In genomic region chr2:182447843-182448242, GRCh38 we compare ENCODE assay signal across 20 cellular contexts. TPM values are rescaled to one million over a fixed set of nuclear protein-coding genes. Genes with fewer than 3 reads are reported as not detected.
DNase-seq lines count a peak whose midpoint lies in the region; FAIRE-seq and TF ChIP-seq lines count a peak whose summit lies in the region.
"Had no signal": no experiment of that assay in that cellular context is flagged by ENCODE, and none has a peak within 500 bp of the region (broad histone marks: within the 10 kb centered on the region; RNA-seq: fewer than 3 reads in every experiment).

No MANE protein-coding gene starts in this region.

- no peak overlapping the region for H2AFZ ChIP-seq in ACC112 (ENCODE audit: low read length, unreplicated experiment)

- peaks cover 40% of the 10 kb centered on the region for H3K4me1 ChIP-seq in ACC112 (ENCODE audit: control insufficient read depth, insufficient read depth, low read length, unreplicated experiment)
- H3K4me1 ChIP-seq: psoas muscle, testis had no signal

- no peak for FAIRE-seq in GM19239 (lab: Jason Lieb, UNC)
- FAIRE-seq in D721Med (lab: Jason Lieb, UNC), result no peak
- FAIRE-seq: endothelial cell of umbilical vein had no signal

- no peak overlapping the region for H3K4me3 ChIP-seq in ACC112 (ENCODE audit: low read depth, low read length)
- no peak overlapping the region for H3K4me3 ChIP-seq in coronary artery
- H3K4me3 ChIP-seq: heart right ventricle, psoas muscle, testis had no signal

- H3K79me2 ChIP-seq in ACC112 (ENCODE audit: control insufficient read depth, insufficient read depth, low read length, unreplicated experiment), result no peaks in the 10 kb centered on the region

- peak overlapping the region; percentile 40; the same call in 1 of the 2 replicates for H3K27ac ChIP-seq in ACC112 (ENCODE audit: low read depth, low read length)
- peak overlapping the region; percentile 12 to 27 for H3K27ac ChIP-seq in coronary artery
- H3K27ac ChIP-seq: heart right ventricle, psoas muscle, testis had no signal

- H3K36me3 ChIP-seq in ACC112 (ENCODE audit: insufficient read depth, low read length), result no peaks in the 10 kb centered on the region
- H3K36me3 ChIP-seq: heart right ventricle had no signal

- peak; percentile 64 for DNase-seq in HCEC 1CT
- DNase-seq in coronary artery (ENCODE audit: low spot score), result no peak
- DNase-seq in myocyte (ENCODE audit: low read depth), result peak; percentile 42
- no peak for DNase-seq in COR-L47 (lab: John Stamatoyannopoulos, UW)
- DNase-seq in GM19239 (ENCODE audit: insufficient read length, low spot score), result no peak
- no peak for DNase-seq in NCI-H446 (lab: John Stamatoyannopoulos, UW)
- DNase-seq in D721Med (ENCODE audit: insufficient read length, low spot score), result no peak
- DNase-seq: activated CD4-positive, alpha-beta T cell treated with anti-CD3 and anti-CD28 coated beads for 48 hours; cerebellar nuclear complex; DMS 273 treated with DMSO at 0.1 percent for 48 hours; H7; heart right ventricle; kidney glomerular epithelial cell; NCI-H2171; NK-92 treated with Interleukin-12 subunit alpha and Interleukin-12 subunit beta, amount 100 ng/mL, for 24 hours; psoas muscle; stimulated activated CD4-positive, alpha-beta T cell treated with anti-CD3 and anti-CD28 coated beads, Interleukin-1b, Interleukin-23, amount 100 ng/mL, for 48 hours; testis had no signal

- H3K27me3 ChIP-seq in ACC112 (ENCODE audit: insufficient read depth, low read length), result no peaks in the 10 kb centered on the region
- H3K27me3 ChIP-seq: heart right ventricle, testis had no signal

- TF ChIP-seq CTCF in coronary artery (IDR thresholded peaks at IDR 0.05), result no peak
- TF ChIP-seq CTCF in D721Med (IDR thresholded peaks at IDR 0.05; ENCODE audit: insufficient read depth, missing control alignments), result no peak

RNA-seq across cellular contexts. Expression of gene PDE1A, which starts 21.0 kb away (rescaled TPM):
- 2.9 and 4.3 TPM in 2 replicates for total RNA-seq in myocyte
- 2.7 TPM for polyA plus RNA-seq in myocyte (2012)

Comparison
In these comparisons a context has a peak if more than half of its experiments do, and no peak if none do; other contexts are left out.
1. DNase-seq: peak in HCEC 1CT (single experiment) and myocyte (single experiment); none in coronary artery (single experiment), COR-L47 (single experiment), GM19239 (single experiment), NCI-H446 (0 of 2) and D721Med (single experiment).